Comparison of ENCODE assay signal across 18 cellular contexts in genomic region chr12:108753969-108754368, GRCh38. TPM values are rescaled to one million over a fixed set of nuclear protein-coding genes. Genes with fewer than 3 reads are reported as not detected.
DNase-seq lines count a peak whose midpoint lies in the region; ATAC-seq and TF ChIP-seq lines count a peak whose summit lies in the region.
"Had no signal": no experiment of that assay in that cellular context is flagged by ENCODE, and none has a peak within 500 bp of the region (broad histone marks: within the 10 kb centered on the region; RNA-seq: fewer than 3 reads in every experiment).

No MANE protein-coding gene starts in this region.

- no peak overlapping the region for H3K4me3 ChIP-seq in SK-N-SH (ENCODE audit: low read depth in 2 of 2, low read length in 1 of 2)
- H3K4me3 ChIP-seq: A549, GM23248, HAP-1 had no signal

- POLR2A ChIA-PET in SK-N-SH (lab: Yijun Ruan, JAX) = no interaction called here

- TF ChIP-seq CTCF in brain (conservative IDR thresholded peaks at IDR 0.05) (no peak), SK-N-SH (IDR thresholded peaks at IDR 0.05) (no peak)

- H3K36me3 Mint-ChIP-seq in brain = no peaks in the 10 kb centered on the region
- H3K36me3 Mint-ChIP-seq: IgD-negative memory B cell had no signal

- no peaks in the 10 kb centered on the region for H3K27me3 ChIP-seq in SK-N-SH (ENCODE audit: insufficient read depth)

- H3K27ac ChIP-seq in SK-N-SH (ENCODE audit: low read depth in 2 of 2, low read length in 1 of 2) = no peak overlapping the region
- H3K27ac ChIP-seq: 22Rv1, A549, C4-2B, GM23248 had no signal

- H3K27ac Mint-ChIP-seq in brain = peak overlapping the region in 3 of 5 experiments; percentile 30 to 72 (median 65)
- H3K27ac Mint-ChIP-seq: CD4-positive, alpha-beta T cell; IgD-negative memory B cell had no signal

- peak; percentile 25 for DNase-seq in NCI-H146 (lab: John Stamatoyannopoulos, UW)
- DNase-seq in NCI-H146 treated with DMSO at 0.1 percent for 48 hours (lab: John Stamatoyannopoulos, UW; ENCODE audit: unreplicated experiment) = no peak
- DNase-seq in left colon = no peak
- DNase-seq in retina = peak; percentile 51
- no peak for DNase-seq in SK-N-SH
- DNase-seq: AML-193; Caco-2; CD4-positive, alpha-beta T cell; GDM1; GM23248 had no signal

- no peaks in the 10 kb centered on the region for H3K27me3 Mint-ChIP-seq in brain
- H3K27me3 Mint-ChIP-seq: CD4-positive, alpha-beta T cell; IgD-negative memory B cell had no signal

- H3K4me1 Mint-ChIP-seq in brain = peaks cover 36% of the 10 kb centered on the region

- no peaks in the 10 kb centered on the region for H3K36me3 ChIP-seq in SK-N-SH (replicated peaks in 1 of 2; ENCODE audit: control insufficient read depth in 1 of 2, insufficient read depth in 2 of 2, low read length in 1 of 2)
- H3K36me3 ChIP-seq: HAP-1 had no signal

- H3K9me3 Mint-ChIP-seq in brain = peaks cover 0 to 3% (median 0%) of the 10 kb centered on the region in 5 experiments
- H3K9me3 Mint-ChIP-seq: CD4-positive, alpha-beta T cell; IgD-negative memory B cell had no signal

- H3K4me3 Mint-ChIP-seq in brain = no peak overlapping the region
- H3K4me3 Mint-ChIP-seq: CD4-positive, alpha-beta T cell; IgD-negative memory B cell had no signal

- H3K4me1 ChIP-seq in SK-N-SH (ENCODE audit: control insufficient read depth in 1 of 2, insufficient read depth in 2 of 2, low read depth in 1 of 2, low read length in 1 of 2) = peaks cover 8 to 11% of the 10 kb centered on the region in 2 experiments; a peak in 2 of 4 replicates
- H3K4me1 ChIP-seq: HAP-1 had no signal

- no peaks in the 10 kb centered on the region for H3K9me2 ChIP-seq in SK-N-SH

- intact Hi-C loops in left colon (cut with DNase I, micrococcal nuclease) = no loop called here

- 88% methylated on average over 6 of the region's 7 CpGs for WGBS in SK-N-SH (ENCODE audit: low lambda C conversion rate)

- H3K9me3 ChIP-seq in SK-N-SH = no peaks in the 10 kb centered on the region
- H3K9me3 ChIP-seq: A549, Caco-2, HAP-1 had no signal

- H3K4me2 ChIP-seq in SK-N-SH = no peak overlapping the region
- H3K4me2 ChIP-seq: A549 had no signal

- H4K20me1 ChIP-seq in SK-N-SH (ENCODE audit: insufficient read depth) = no peaks in the 10 kb centered on the region

- ATAC-seq in left colon (peak; percentile 5), GM18520 (IDR thresholded peaks at IDR 0.05; ENCODE audit: unreplicated experiment) (no peak), GM18867 (IDR thresholded peaks at IDR 0.05; ENCODE audit: unreplicated experiment) (no peak)
- ATAC-seq: A549 had no signal

- H2AFZ ChIP-seq in SK-N-SH (ENCODE audit: low read depth) = no peak overlapping the region
- H2AFZ ChIP-seq: GM23248 had no signal

- no peak overlapping the region for H3K9ac ChIP-seq in SK-N-SH
- H3K9ac ChIP-seq: GM23248 had no signal

- CTCF ChIA-PET in SK-N-SH (lab: Yijun Ruan, JAX) = interaction anchor here (0.6 to 1.5 kb wide), 5 partner anchors 8 to 48 kb away, joined by 3 read pairs; no protein-coding TSS in a partner anchor

- no peak for TF ChIP-seq EP300 in SK-N-SH (IDR thresholded peaks at IDR 0.05; ENCODE audit: borderline replicate concordance in 1 of 2, low read depth in 1 of 2, low read length in 1 of 2)

- no peak for TF ChIP-seq RAD21 in SK-N-SH (IDR thresholded peaks at IDR 0.05; ENCODE audit: low read length)

- H3K79me2 ChIP-seq in SK-N-SH (ENCODE audit: insufficient read depth) = no peaks in the 10 kb centered on the region

- no peaks in the 10 kb centered on the region for H3F3A ChIP-seq in SK-N-SH (replicated peaks; ENCODE audit: insufficient read depth)

TF ChIP-seq in SK-N-SH, 30 proteins besides CTCF, POLR2A, EP300 and RAD21:
- TF ChIP-seq EZH2phosphoT487 (IDR thresholded peaks at IDR 0.05; ENCODE audit: borderline replicate concordance, low read depth) = no peak
- TF ChIP-seq TCF12 (IDR thresholded peaks at IDR 0.05) = no peak
- no peak for TF ChIP-seq GABPA (IDR thresholded peaks at IDR 0.05; ENCODE audit: low read depth)
- no peak for TF ChIP-seq IRF3 (IDR thresholded peaks at IDR 0.05; ENCODE audit: low read depth, low read length)
- TF ChIP-seq SIN3A (IDR thresholded peaks at IDR 0.05; ENCODE audit: borderline replicate concordance, low read depth, low read length) = no peak
- no peak for TF ChIP-seq CHD2 (IDR thresholded peaks at IDR 0.05; ENCODE audit: low read length, partially characterized antibody)
- TF ChIP-seq MEF2A (IDR thresholded peaks at IDR 0.05; ENCODE audit: borderline replicate concordance, low read depth) = no peak
- no peak for TF ChIP-seq YY1 (IDR thresholded peaks at IDR 0.05; ENCODE audit: low read depth)
- TF ChIP-seq JUND (IDR thresholded peaks at IDR 0.05) = no peak
- no peak for TF ChIP-seq FOXM1 (IDR thresholded peaks at IDR 0.05; ENCODE audit: low read depth)
- TF ChIP-seq FOSL2 (IDR thresholded peaks at IDR 0.05; ENCODE audit: borderline replicate concordance, low read depth) = no peak
TF ChIP-seq in SK-N-SH: peak in this region for 0.

RNA-seq across cellular contexts. Expression of gene CORO1C, which starts 22.7 kb away (rescaled TPM):
- polyA plus RNA-seq in brain (ENCODE audit: insufficient read depth, low read depth, low replicate concordance) (78.9 TPM), SK-N-SH (2012; rRNA removed) (150 and 214 TPM in 2 replicates)
- total RNA-seq in left colon = 100 to 1,000 TPM in 1 of 2 donors, 10 to 100 TPM in 1; 85.6 to 128 TPM
- 187 and 195 TPM in 2 replicates for polyA plus RNA-seq in SK-N-SH (2012; cell fraction: cytosol; rRNA removed)
- 155 and 182 TPM in 2 replicates for polyA plus RNA-seq in SK-N-SH (2012; cell fraction: nucleus; rRNA removed)

Comparison
In these comparisons a context has a peak if more than half of its experiments do, and no peak if none do; other contexts are left out.
1. DNase-seq: peak in NCI-H146 (single experiment) and retina (single experiment); none in NCI-H146 treated with DMSO at 0.1 percent for 48 hours (single experiment), left colon (0 of 2) and SK-N-SH (single experiment).